8 cellular contexts compared by ENCODE assay signal in the genomic region with DNA sequence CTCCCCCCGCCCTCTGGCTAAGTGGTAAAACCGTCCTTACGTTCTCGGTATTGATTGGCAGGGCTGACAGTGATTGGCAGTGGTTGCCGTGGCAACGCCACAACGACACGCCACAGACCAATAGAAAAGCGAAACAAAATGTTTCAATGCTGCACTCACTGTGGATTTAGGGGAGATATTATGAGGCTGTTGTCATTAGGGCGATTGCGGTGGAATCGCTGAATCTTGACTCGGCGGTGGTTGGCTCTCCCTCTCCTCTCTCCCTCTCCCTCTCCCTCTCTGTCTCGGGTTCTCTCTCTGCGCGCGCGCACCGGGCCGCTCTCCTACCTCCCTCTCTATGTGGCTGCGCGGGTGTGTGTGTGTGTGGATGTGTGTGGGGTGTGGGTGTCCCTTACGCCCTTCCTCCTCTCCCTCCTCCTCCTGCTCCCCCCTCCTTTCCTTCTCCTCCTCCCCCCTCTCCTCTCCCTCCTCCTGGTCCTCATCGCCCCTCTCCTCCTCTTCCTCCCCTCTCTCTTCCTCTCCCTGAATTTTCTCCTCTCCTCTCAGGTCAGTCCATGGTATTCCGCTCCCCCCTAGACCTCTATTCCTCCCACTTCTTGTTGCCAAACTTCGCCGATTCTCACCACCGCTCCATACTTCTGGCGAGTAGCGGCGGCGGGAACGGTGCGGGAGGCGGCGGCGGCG. TPM values are rescaled to one million over a fixed set of nuclear protein-coding genes. Genes with fewer than 3 reads are reported as not detected.
DNase-seq lines count a peak whose midpoint lies in the region; ATAC-seq and TF ChIP-seq lines count a peak whose summit lies in the region.

A gene (plus strand): TSS at position 152 of the 684 bp plus-strand sequence. CDS start 403 bp downstream, at position 555.

- peaks cover 52% of the 10 kb centered on the region for H3K4me1 Mint-ChIP-seq in dendritic cell treated with granulocyte-macrophage colony-stimulating factor and Interleukin-4, amounts not matched to agents 40 ng/mL and 50 ng/mL, for 4 days (ENCODE audit: low read depth)
- H3K4me1 Mint-ChIP-seq in nephron progenitor cell = peaks cover 19% of the 10 kb centered on the region

- no peak for DNase-seq in heart left ventricle
- no peak for DNase-seq in Right ventricle myocardium inferior (ENCODE audit: missing footprints)
- peak; percentile 42 for DNase-seq in RWPE2 (ENCODE audit: low spot score)
- no peak for DNase-seq in nephron progenitor cell
- DNase-seq in middle frontal gyrus (ENCODE audit: extremely low spot score, low spot score) = no peak

- H3K27me3 ChIP-seq in heart left ventricle (peaks cover 68 to 99% (median 94%) of the 10 kb centered on the region in 9 donors), RWPE2 (ENCODE audit: insufficient read depth, poor library complexity, severe bottlenecking) (peaks cover 92% of the 10 kb centered on the region)

- peaks cover 92% of the 10 kb centered on the region for H3K27me3 Mint-ChIP-seq in dendritic cell treated with granulocyte-macrophage colony-stimulating factor and Interleukin-4, amounts not matched to agents 40 ng/mL and 50 ng/mL, for 4 days
- H3K27me3 Mint-ChIP-seq in nephron progenitor cell (ENCODE audit: low read depth, poor library complexity) = peaks cover 98% of the 10 kb centered on the region

- H3K4me1 ChIP-seq in heart left ventricle (peaks cover 2 to 58% (median 28%) of the 10 kb centered on the region in 12 donors), RWPE2 (ENCODE audit: insufficient read depth, poor library complexity, severe bottlenecking) (no peaks in the 10 kb centered on the region)

- H3K4me3 ChIP-seq in heart left ventricle = peak within 1 kb of the TSS; percentile 7 to 51 (median 34)
- peak within 1 kb of the TSS; percentile 31 for H3K4me3 ChIP-seq in RWPE2 (ENCODE audit: severe bottlenecking)

- no peak for TF ChIP-seq POLR2A in heart left ventricle (IDR thresholded peaks at IDR 0.05)

- H3K36me3 Mint-ChIP-seq in dendritic cell treated with granulocyte-macrophage colony-stimulating factor and Interleukin-4, amounts not matched to agents 40 ng/mL and 50 ng/mL, for 4 days (ENCODE audit: low read depth) = no peaks in the 10 kb centered on the region
- no peaks in the 10 kb centered on the region for H3K36me3 Mint-ChIP-seq in nephron progenitor cell (ENCODE audit: low read depth)

- no peaks in the 10 kb centered on the region for H3K9me3 ChIP-seq in heart left ventricle
- no peaks in the 10 kb centered on the region for H3K9me3 ChIP-seq in RWPE2 (ENCODE audit: severe bottlenecking)

- no peaks in the 10 kb centered on the region for H3K9me3 Mint-ChIP-seq in dendritic cell treated with granulocyte-macrophage colony-stimulating factor and Interleukin-4, amounts not matched to agents 40 ng/mL and 50 ng/mL, for 4 days
- H3K9me3 Mint-ChIP-seq in nephron progenitor cell = no peaks in the 10 kb centered on the region

- no peak within 1 kb of the TSS for H3K27ac ChIP-seq in heart left ventricle
- no peak within 1 kb of the TSS for H3K27ac ChIP-seq in RWPE2 (ENCODE audit: poor library complexity, severe bottlenecking)

- H3K36me3 ChIP-seq in heart left ventricle (no peaks in the 10 kb centered on the region), RWPE2 (ENCODE audit: low read depth) (no peaks in the 10 kb centered on the region)

- no peak within 1 kb of the TSS for H3K27ac Mint-ChIP-seq in dendritic cell treated with granulocyte-macrophage colony-stimulating factor and Interleukin-4, amounts not matched to agents 40 ng/mL and 50 ng/mL, for 4 days
- H3K27ac Mint-ChIP-seq in nephron progenitor cell = no peak within 1 kb of the TSS

- 1 to 2% (median 1%) methylated on average over 39 of the region's 39 CpGs for WGBS in heart left ventricle, 4 donors

- peak in 2 of 4 donors; percentile 22 to 26 for ATAC-seq in heart left ventricle
- no peak for ATAC-seq in Right ventricle myocardium inferior
- ATAC-seq in HG02943 (IDR thresholded peaks at IDR 0.05; ENCODE audit: low read depth, unreplicated experiment) = peak; percentile 43
- ATAC-seq in RWPE2 (ENCODE audit: low read depth) = peak; percentile 69
- ATAC-seq in GM21360 (IDR thresholded peaks at IDR 0.05; ENCODE audit: unreplicated experiment) = no peak

- intact Hi-C loops in heart left ventricle (cut with DNase I) = no loop called here
- intact Hi-C loops in Right ventricle myocardium inferior (cut with DNase I) = no loop called here
- intact Hi-C loops in dendritic cell treated with granulocyte-macrophage colony-stimulating factor and Interleukin-4, amounts not matched to agents 40 ng/mL and 50 ng/mL, for 4 days (cut with micrococcal nuclease) = no loop called here

- TF ChIP-seq CTCF in heart left ventricle (IDR thresholded peaks at IDR 0.05) = no peak
- TF ChIP-seq CTCF in RWPE2 (IDR thresholded peaks at IDR 0.05; ENCODE audit: poor library complexity, severe bottlenecking) = no peak
- no peak for TF ChIP-seq CTCF in nephron progenitor cell (IDR thresholded peaks at IDR 0.05)

- peak within 1 kb of the TSS; percentile 70 for H3K4me3 Mint-ChIP-seq in dendritic cell treated with granulocyte-macrophage colony-stimulating factor and Interleukin-4, amounts not matched to agents 40 ng/mL and 50 ng/mL, for 4 days
- peak within 1 kb of the TSS; percentile 62 for H3K4me3 Mint-ChIP-seq in nephron progenitor cell

RNA-seq across cellular contexts. Expression of the gene that starts here (rescaled TPM):
- total RNA-seq in heart left ventricle (not detected), Right ventricle myocardium inferior (not detected)
- not detected for polyA plus RNA-seq in heart left ventricle

Comparison
In these comparisons a context has a peak if more than half of its experiments do, and no peak if none do; other contexts are left out.
1. ATAC-seq: peak in HG02943 (single experiment) and RWPE2 (single experiment); none in Right ventricle myocardium inferior (single experiment) and GM21360 (single experiment).